ENCODE assay signal across 8 cellular contexts in genomic region chr13:100131863-100132574, GRCh38. TPM values are rescaled to one million over a fixed set of nuclear protein-coding genes. Genes with fewer than 3 reads are reported as not detected.
DNase-seq lines count a peak whose midpoint lies in the region; ATAC-seq and TF ChIP-seq lines count a peak whose summit lies in the region.

No MANE protein-coding gene starts in this region.

- no peak overlapping the region for H3K4me3 ChIP-seq in astrocyte of the spinal cord (ENCODE audit: low read depth, low read length)

- H3K27ac Mint-ChIP-seq in osteocyte (ENCODE audit: unreplicated experiment): peak overlapping the region; percentile 62

- H3K4me1 Mint-ChIP-seq in osteocyte (ENCODE audit: unreplicated experiment): peaks cover 16% of the 10 kb centered on the region

- H3K36me3 Mint-ChIP-seq in osteocyte (ENCODE audit: unreplicated experiment): peaks cover 14% of the 10 kb centered on the region

- in situ Hi-C loops in Caki2 (cut with HindIII; ENCODE audit: low pct_unique_long_range_greater_than_20kb, low sequenced_read_pairs) (no loop called here), astrocyte of the spinal cord (cut with HindIII; ENCODE audit: low sequenced_read_pairs) (no loop called here), GM13977 (cut with MboI; ENCODE audit: low pct_unique_long_range_greater_than_20kb, low sequenced_read_pairs, unreplicated experiment) (no loop called here)

- ATAC-seq in HG02678 (IDR thresholded peaks at IDR 0.05; ENCODE audit: unreplicated experiment): no peak

- no peaks in the 10 kb centered on the region for H3K27me3 Mint-ChIP-seq in osteocyte (ENCODE audit: unreplicated experiment)

- DNase-seq in Caki2 (ENCODE audit: low read depth): peak; percentile 74
- DNase-seq in HS-5 (ENCODE audit: low read depth): peak; percentile 55
- peak; percentile 81 for DNase-seq in astrocyte of the spinal cord (ENCODE audit: low read depth, low spot score)
- no peak for DNase-seq in osteocyte (ENCODE audit: extremely low spot score, unreplicated experiment)
- no peak for DNase-seq in GM13977 (ENCODE audit: low spot score)
- DNase-seq in GDM1 (lab: John Stamatoyannopoulos, UW): no peak
- no peak for DNase-seq in NCI-H526 treated with DMSO at 0.1 percent for 48 hours (lab: John Stamatoyannopoulos, UW)

- no peaks in the 10 kb centered on the region for H3K9me3 Mint-ChIP-seq in osteocyte (ENCODE audit: unreplicated experiment)

- H3K4me3 Mint-ChIP-seq in osteocyte (ENCODE audit: unreplicated experiment): no peak overlapping the region

- TF ChIP-seq CTCF in astrocyte of the spinal cord (IDR thresholded peaks at IDR 0.05; ENCODE audit: low read depth, low read length) (no peak), osteocyte (IDR thresholded peaks at IDR 0.05) (no peak), GM13977 (IDR thresholded peaks at IDR 0.05; ENCODE audit: extremely low read depth, insufficient read depth, missing control alignments) (no peak)

RNA-seq across cellular contexts. Expression of gene PCCA, which starts 43.1 kb away (rescaled TPM):
- total RNA-seq in Caki2 (2014; rRNA removed; shearing (Covaris generic); ENCODE audit: low replicate concordance): 1.7 and 4.8 TPM in 2 replicates
- 33.1 and 33.7 TPM in 2 replicates for total RNA-seq in osteocyte

Comparison
In these comparisons a context has a peak if more than half of its experiments do, and no peak if none do; other contexts are left out.
1. DNase-seq: peak in Caki2 (single experiment), HS-5 (single experiment) and astrocyte of the spinal cord (single experiment); none in osteocyte (single experiment), GM13977 (single experiment), GDM1 (single experiment) and NCI-H526 treated with DMSO at 0.1 percent for 48 hours (single experiment).